In genomic region chr9:128629136-128629535, GRCh38 we compare ENCODE assay signal across 15 cellular contexts. TPM values are rescaled to one million over a fixed set of nuclear protein-coding genes. Genes with fewer than 3 reads are reported as not detected.
DNase-seq lines count a peak whose midpoint lies in the region; ATAC-seq and TF ChIP-seq lines count a peak whose summit lies in the region.
"Had no signal": no experiment of that assay in that cellular context is flagged by ENCODE, and none has a peak within 500 bp of the region (broad histone marks: within the 10 kb centered on the region; RNA-seq: fewer than 3 reads in every experiment).

No MANE protein-coding gene starts in this region.

- H3K4me3 ChIP-seq in right atrium auricular region, result no peak overlapping the region
- peak overlapping the region in 2 of 3 donors; percentile 38 to 56 for H3K4me3 ChIP-seq in skeletal muscle tissue (ENCODE audit: low read length in 3 of 3)
- H3K4me3 ChIP-seq: left lung had no signal

- H3K36me3 Mint-ChIP-seq in activated CD8-positive, alpha-beta T cell treated with anti-CD3 and anti-CD28 coated beads, Interleukin-2, amount 10 ng/mL, durations not matched to agents 7 days and 5 days (ENCODE audit: low read depth), result peaks cover 57% of the 10 kb centered on the region
- H3K36me3 Mint-ChIP-seq in activated CD8-positive, alpha-beta T cell treated with anti-CD3 and anti-CD28 coated beads for 36 hours (ENCODE audit: low read depth), result peaks cover 31% of the 10 kb centered on the region
- H3K36me3 Mint-ChIP-seq in Calu3 (ENCODE audit: insufficient read depth, unreplicated experiment), result peaks cover 62% of the 10 kb centered on the region

- DNase-seq in activated CD8-positive, alpha-beta T cell treated with anti-CD3 and anti-CD28 coated beads, Interleukin-2, amount 10 ng/mL, durations not matched to agents 7 days and 5 days, result no peak
- DNase-seq in activated CD8-positive, alpha-beta T cell treated with anti-CD3 and anti-CD28 coated beads for 36 hours, result no peak
- DNase-seq in RWPE1 (ENCODE audit: low spot score) (no peak), right atrium auricular region (ENCODE audit: low spot score) (no peak), Calu3 (no peak), NCI-H1436 (lab: John Stamatoyannopoulos, UW) (no peak), retina (no peak)
- DNase-seq: activated CD4-positive, alpha-beta memory T cell treated with anti-CD3 and anti-CD28 coated beads, Interleukin-2, amount 10 ng/mL, durations not matched to agents 7 days and 5 days; CD4-positive, alpha-beta T cell; NCI-H1105 treated with DMSO at 0.1 percent for 48 hours; NCI-H82; stimulated activated naive CD4-positive, alpha-beta T cell treated with Interleukin-2 at 50 U/mL for 16 hours had no signal

- intact Hi-C loops in activated CD8-positive, alpha-beta T cell treated with anti-CD3 and anti-CD28 coated beads for 36 hours (cut with micrococcal nuclease), result no loop called here
- intact Hi-C loops in Calu3 (cut with micrococcal nuclease; ENCODE audit: unreplicated experiment), result no loop called here

- no peaks in the 10 kb centered on the region for H3K9me3 Mint-ChIP-seq in activated CD8-positive, alpha-beta T cell treated with anti-CD3 and anti-CD28 coated beads, Interleukin-2, amount 10 ng/mL, durations not matched to agents 7 days and 5 days (ENCODE audit: insufficient read depth)
- H3K9me3 Mint-ChIP-seq in activated CD8-positive, alpha-beta T cell treated with anti-CD3 and anti-CD28 coated beads for 36 hours, result no peaks in the 10 kb centered on the region
- no peaks in the 10 kb centered on the region for H3K9me3 Mint-ChIP-seq in Calu3 (ENCODE audit: low read depth, unreplicated experiment)
- H3K9me3 Mint-ChIP-seq: activated CD4-positive, alpha-beta memory T cell treated with anti-CD3 and anti-CD28 coated beads, Interleukin-2, amount 10 ng/mL, durations not matched to agents 7 days and 5 days; activated T-helper 1 cell treated with anti-CD3 and anti-CD28 coated beads, Interleukin-12 subunit alpha, Interleukin-12 subunit beta, Interleukin-2, Interleukin-4 antibody, amounts not matched to agents 30 ng/mL and 10 ng/mL and 1 ng/mL, durations not matched to agents 14 hours and 24 hours and 36 hours; CD4-positive, alpha-beta T cell had no signal

- CTCF ChIA-PET in activated CD8-positive, alpha-beta T cell treated with anti-CD3 and anti-CD28 coated beads, Interleukin-2, amount 10 ng/mL, durations not matched to agents 7 days and 5 days (lab: Charles Lee), result no interaction called here
- CTCF ChIA-PET in activated CD8-positive, alpha-beta T cell treated with anti-CD3 and anti-CD28 coated beads for 36 hours (lab: Charles Lee), result no interaction called here
- CTCF ChIA-PET in RWPE1 (lab: Yijun Ruan, JAX) (interaction anchor here (0.7 kb wide), 1 partner anchor 30 kb away, joined by 4 read pairs; no protein-coding TSS in a partner anchor), Calu3 (lab: Charles Lee) (no interaction called here)

- no peak for TF ChIP-seq CTCF in activated CD8-positive, alpha-beta T cell treated with anti-CD3 and anti-CD28 coated beads for 36 hours (IDR thresholded peaks at IDR 0.05)
- TF ChIP-seq CTCF in RWPE1 (conservative IDR thresholded peaks at IDR 0.05; ENCODE audit: low read depth) (no peak), right atrium auricular region (IDR thresholded peaks at IDR 0.05) (no peak), Calu3 (IDR thresholded peaks at IDR 0.05; ENCODE audit: unreplicated experiment) (no peak)

- peaks cover 0 to 18% of the 10 kb centered on the region in 2 donors for H3K4me1 ChIP-seq in right atrium auricular region
- peaks cover 27 to 31% (median 30%) of the 10 kb centered on the region in 3 donors for H3K4me1 ChIP-seq in skeletal muscle tissue (ENCODE audit: control insufficient read depth in 3 of 3, insufficient read depth in 3 of 3, low read length in 3 of 3)

- no peaks in the 10 kb centered on the region for H3K27me3 ChIP-seq in right atrium auricular region
- no peaks in the 10 kb centered on the region for H3K27me3 ChIP-seq in skeletal muscle tissue (ENCODE audit: control insufficient read depth in 3 of 3, insufficient read depth in 3 of 3, low read length in 3 of 3)
- H3K27me3 ChIP-seq: left lung had no signal

- no peaks in the 10 kb centered on the region for H3K27me3 Mint-ChIP-seq in activated CD8-positive, alpha-beta T cell treated with anti-CD3 and anti-CD28 coated beads, Interleukin-2, amount 10 ng/mL, durations not matched to agents 7 days and 5 days (ENCODE audit: low read depth)
- H3K27me3 Mint-ChIP-seq in activated CD8-positive, alpha-beta T cell treated with anti-CD3 and anti-CD28 coated beads for 36 hours, result no peaks in the 10 kb centered on the region
- no peaks in the 10 kb centered on the region for H3K27me3 Mint-ChIP-seq in Calu3 (ENCODE audit: unreplicated experiment)
- H3K27me3 Mint-ChIP-seq: activated CD4-positive, alpha-beta memory T cell treated with anti-CD3 and anti-CD28 coated beads, Interleukin-2, amount 10 ng/mL, durations not matched to agents 7 days and 5 days; CD4-positive, alpha-beta T cell had no signal

- H3K4me3 Mint-ChIP-seq in activated CD8-positive, alpha-beta T cell treated with anti-CD3 and anti-CD28 coated beads, Interleukin-2, amount 10 ng/mL, durations not matched to agents 7 days and 5 days, result no peak overlapping the region
- H3K4me3 Mint-ChIP-seq in activated CD8-positive, alpha-beta T cell treated with anti-CD3 and anti-CD28 coated beads for 36 hours, result no peak overlapping the region
- H3K4me3 Mint-ChIP-seq in Calu3 (ENCODE audit: low read depth, unreplicated experiment), result no peak overlapping the region
- H3K4me3 Mint-ChIP-seq: activated CD4-positive, alpha-beta memory T cell treated with anti-CD3 and anti-CD28 coated beads, Interleukin-2, amount 10 ng/mL, durations not matched to agents 7 days and 5 days; activated T-helper 1 cell treated with anti-CD3 and anti-CD28 coated beads, Interleukin-12 subunit alpha, Interleukin-12 subunit beta, Interleukin-2, Interleukin-4 antibody, amounts not matched to agents 30 ng/mL and 10 ng/mL and 1 ng/mL, durations not matched to agents 14 hours and 24 hours and 36 hours; CD4-positive, alpha-beta T cell had no signal

- H3K4me1 Mint-ChIP-seq in activated CD8-positive, alpha-beta T cell treated with anti-CD3 and anti-CD28 coated beads, Interleukin-2, amount 10 ng/mL, durations not matched to agents 7 days and 5 days (ENCODE audit: low read depth), result no peaks in the 10 kb centered on the region
- no peaks in the 10 kb centered on the region for H3K4me1 Mint-ChIP-seq in activated CD8-positive, alpha-beta T cell treated with anti-CD3 and anti-CD28 coated beads for 36 hours (ENCODE audit: low read depth)
- H3K4me1 Mint-ChIP-seq in Calu3 (ENCODE audit: low read depth, unreplicated experiment), result peaks cover 8% of the 10 kb centered on the region
- H3K4me1 Mint-ChIP-seq: activated CD4-positive, alpha-beta memory T cell treated with anti-CD3 and anti-CD28 coated beads, Interleukin-2, amount 10 ng/mL, durations not matched to agents 7 days and 5 days had no signal

- no peaks in the 10 kb centered on the region for H3K9me3 ChIP-seq in right atrium auricular region
- H3K9me3 ChIP-seq in skeletal muscle tissue (ENCODE audit: control insufficient read depth in 3 of 3, low read length in 3 of 3), result no peaks in the 10 kb centered on the region
- H3K9me3 ChIP-seq: left lung had no signal

- peaks cover 100% of the 10 kb centered on the region for H3K36me3 ChIP-seq in right atrium auricular region
- H3K36me3 ChIP-seq in skeletal muscle tissue (ENCODE audit: control insufficient read depth in 3 of 3, insufficient read depth in 3 of 3, low read length in 3 of 3), result peaks cover 67 to 74% (median 68%) of the 10 kb centered on the region in 3 donors

- BruUV-seq in Calu3 (replicated peaks; lab: Mats Ljungman, UMichigan), result no TSS peak

- H3K27ac ChIP-seq in RWPE1, result peak overlapping the region; percentile 99
- peak overlapping the region; percentile 62 to 63 for H3K27ac ChIP-seq in right atrium auricular region
- H3K27ac ChIP-seq in skeletal muscle tissue (ENCODE audit: low read depth, low read length), result peak overlapping the region; percentile 62
- H3K27ac ChIP-seq: left lung had no signal

- POLR2A ChIA-PET in activated CD8-positive, alpha-beta T cell treated with anti-CD3 and anti-CD28 coated beads, Interleukin-2, amount 10 ng/mL, durations not matched to agents 7 days and 5 days (lab: Charles Lee), result no interaction called here
- POLR2A ChIA-PET in activated CD8-positive, alpha-beta T cell treated with anti-CD3 and anti-CD28 coated beads for 36 hours (lab: Charles Lee), result no interaction called here
- POLR2A ChIA-PET in RWPE1 (lab: Yijun Ruan, JAX; ENCODE audit: low non-redundant PET), result no interaction called here

- peak overlapping the region in 2 of 3 donors; percentile 74 to 79 for H3K9ac ChIP-seq in skeletal muscle tissue (ENCODE audit: low read depth in 1 of 3, low read length in 3 of 3)

- no peak for ATAC-seq in activated CD8-positive, alpha-beta T cell treated with anti-CD3 and anti-CD28 coated beads, Interleukin-2, amount 10 ng/mL, durations not matched to agents 7 days and 5 days
- no peak for ATAC-seq in activated CD8-positive, alpha-beta T cell treated with anti-CD3 and anti-CD28 coated beads for 36 hours

- peak overlapping the region; percentile 0 for H3K27ac Mint-ChIP-seq in activated CD8-positive, alpha-beta T cell treated with anti-CD3 and anti-CD28 coated beads, Interleukin-2, amount 10 ng/mL, durations not matched to agents 7 days and 5 days
- no peak overlapping the region for H3K27ac Mint-ChIP-seq in activated CD8-positive, alpha-beta T cell treated with anti-CD3 and anti-CD28 coated beads for 36 hours
- no peak overlapping the region for H3K27ac Mint-ChIP-seq in Calu3 (ENCODE audit: unreplicated experiment)
- H3K27ac Mint-ChIP-seq: activated CD4-positive, alpha-beta memory T cell treated with anti-CD3 and anti-CD28 coated beads, Interleukin-2, amount 10 ng/mL, durations not matched to agents 7 days and 5 days; CD4-positive, alpha-beta T cell had no signal

RNA-seq across cellular contexts. Expression of gene DYNC2I2, which starts 27.5 kb away (rescaled TPM):
- 10 to 100 TPM; 68.9 to 76.3 TPM for total RNA-seq in activated CD8-positive, alpha-beta T cell treated with anti-CD3 and anti-CD28 coated beads, Interleukin-2, amount 10 ng/mL, durations not matched to agents 7 days and 5 days
- 10 to 100 TPM; 24.3 to 25.6 TPM for total RNA-seq in activated CD8-positive, alpha-beta T cell treated with anti-CD3 and anti-CD28 coated beads for 36 hours
- total RNA-seq in right atrium auricular region, result 10 to 100 TPM; 23.1 to 33.1 TPM
- 31.8 TPM for total RNA-seq in skeletal muscle tissue
- 52.4 and 53.2 TPM in 2 replicates for total RNA-seq in Calu3 (2022)

RNA-seq across cellular contexts. Expression of gene SET, which starts 59.9 kb away (rescaled TPM):
- total RNA-seq in activated CD8-positive, alpha-beta T cell treated with anti-CD3 and anti-CD28 coated beads, Interleukin-2, amount 10 ng/mL, durations not matched to agents 7 days and 5 days, result 100 to 1,000 TPM; 574 to 607 TPM
- total RNA-seq in activated CD8-positive, alpha-beta T cell treated with anti-CD3 and anti-CD28 coated beads for 36 hours, result 100 to 1,000 TPM; 749 to 755 TPM
- 100 to 1,000 TPM; 104 to 125 TPM for total RNA-seq in right atrium auricular region
- total RNA-seq in skeletal muscle tissue, result 336 TPM
- total RNA-seq in Calu3 (2022), result 321 and 367 TPM in 2 replicates

Comparison
In these comparisons a context has a peak if more than half of its experiments do, and no peak if none do; other contexts are left out.
1. H3K4me3 ChIP-seq: peak in skeletal muscle tissue (2 of 3); none in right atrium auricular region (0 of 2).
2. Peak in every context shown above with its lines, with median percentiles within 50 percentile points of each other: H3K27ac ChIP-seq.